20 cellular contexts compared by ENCODE assay signal in the genomic region with DNA sequence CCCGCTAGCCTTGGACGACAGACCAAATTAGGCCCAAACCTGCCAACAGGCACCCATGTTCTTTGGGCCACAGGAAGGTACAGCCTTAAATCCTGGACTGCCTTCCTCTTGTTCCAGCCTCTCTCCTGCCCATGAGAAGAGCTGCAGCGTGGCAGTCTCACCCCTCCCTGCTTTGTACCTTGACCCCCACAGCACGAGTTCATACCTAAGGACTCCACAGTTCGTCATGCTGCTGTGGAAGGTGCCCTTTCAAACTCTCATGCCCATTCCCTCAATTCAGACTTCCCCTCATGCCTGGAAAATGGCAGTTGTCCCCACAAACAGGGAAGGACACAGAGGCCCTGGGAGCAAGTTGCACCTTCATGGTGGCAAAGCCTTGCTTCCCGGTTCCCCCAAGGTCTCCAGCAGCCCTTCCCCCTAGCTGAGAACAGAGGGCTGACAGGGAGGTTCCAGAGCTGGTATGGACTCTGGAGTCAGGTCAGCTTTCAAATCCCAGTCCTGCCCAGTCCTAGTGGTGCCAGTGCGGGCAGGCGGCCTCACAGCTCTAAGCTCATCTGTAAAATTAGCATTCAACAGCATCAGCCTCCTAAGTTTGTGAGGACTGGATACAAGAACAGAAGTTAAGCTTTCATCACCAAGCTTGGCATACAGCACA. TPM values are rescaled to one million over a fixed set of nuclear protein-coding genes. Genes with fewer than 3 reads are reported as not detected.
A peak's percentile ranks its signal among the peaks of the same experiment; 100 is the strongest.
DNase-seq lines count a peak whose midpoint lies in the region; ATAC-seq, FAIRE-seq and TF ChIP-seq lines count a peak whose summit lies in the region.
"Had no signal": no experiment of that assay in that cellular context is flagged by ENCODE, and none has a peak within 500 bp of the region (broad histone marks: within the 10 kb centered on the region; RNA-seq: fewer than 3 reads in every experiment).

No MANE protein-coding gene starts in this region.

- CTCF ChIA-PET in activated CD4-positive, alpha-beta T cell treated with anti-CD3 and anti-CD28 coated beads, Interleukin-2, amount 10 ng/mL, durations not matched to agents 7 days and 5 days (lab: Charles Lee), result interaction anchor here (0.6 to 3.1 kb wide), 5 partner anchors 9 to 46 kb away, joined by 3 to 11 read pairs (median 6); a partner anchor contains a TSS
- CTCF ChIA-PET in CD8-positive, alpha-beta memory T cell (lab: Charles Lee), result interaction anchor here (0.9 to 1.6 kb wide), 6 partner anchors 9 to 190 kb away, joined by 3 to 4 read pairs (median 3); a partner anchor contains a TSS

- H3K36me3 Mint-ChIP-seq in activated CD4-positive, alpha-beta T cell treated with anti-CD3 and anti-CD28 coated beads, Interleukin-2, amount 10 ng/mL, durations not matched to agents 7 days and 5 days (ENCODE audit: low read depth), result peaks cover 60% of the 10 kb centered on the region
- H3K36me3 Mint-ChIP-seq in CD8-positive, alpha-beta memory T cell, result peaks cover 0 to 77% (median 7%) of the 10 kb centered on the region in 3 donors
- H3K36me3 Mint-ChIP-seq in naive thymus-derived CD8-positive, alpha-beta T cell, result peaks cover 0 to 76% (median 0%) of the 10 kb centered on the region in 3 donors

- H3K4me3 Mint-ChIP-seq in activated CD4-positive, alpha-beta T cell treated with anti-CD3 and anti-CD28 coated beads, Interleukin-2, amount 10 ng/mL, durations not matched to agents 7 days and 5 days, result no peak overlapping the region
- no peak overlapping the region for H3K4me3 Mint-ChIP-seq in CD8-positive, alpha-beta memory T cell
- no peak overlapping the region for H3K4me3 Mint-ChIP-seq in naive thymus-derived CD8-positive, alpha-beta T cell
- H3K4me3 Mint-ChIP-seq: activated CD8-positive, alpha-beta memory T cell treated with anti-CD3 and anti-CD28 coated beads, Interleukin-2, amount 10 ng/mL, durations not matched to agents 7 days and 5 days had no signal

- no peak for TF ChIP-seq CTCF in bronchial epithelial cell (IDR thresholded peaks at IDR 0.05; ENCODE audit: insufficient read depth, low read length, severe bottlenecking)

- H3K27ac Mint-ChIP-seq in activated CD4-positive, alpha-beta T cell treated with anti-CD3 and anti-CD28 coated beads, Interleukin-2, amount 10 ng/mL, durations not matched to agents 7 days and 5 days, result peak overlapping the region; percentile 41
- peak overlapping the region in 5 of 8 donors; percentile 33 to 92 (median 61) for H3K27ac Mint-ChIP-seq in CD8-positive, alpha-beta memory T cell
- H3K27ac Mint-ChIP-seq in naive thymus-derived CD8-positive, alpha-beta T cell, result peak overlapping the region in 8 of 10 donors; percentile 38 to 83 (median 60)
- H3K27ac Mint-ChIP-seq: activated CD8-positive, alpha-beta memory T cell treated with anti-CD3 and anti-CD28 coated beads, Interleukin-2, amount 10 ng/mL, durations not matched to agents 7 days and 5 days had no signal

- no peaks in the 10 kb centered on the region for H3K9me3 Mint-ChIP-seq in activated CD4-positive, alpha-beta T cell treated with anti-CD3 and anti-CD28 coated beads, Interleukin-2, amount 10 ng/mL, durations not matched to agents 7 days and 5 days
- H3K9me3 Mint-ChIP-seq in CD8-positive, alpha-beta memory T cell, result no peaks in the 10 kb centered on the region
- H3K9me3 Mint-ChIP-seq in naive thymus-derived CD8-positive, alpha-beta T cell, result no peaks in the 10 kb centered on the region

- no peak for ATAC-seq in naive thymus-derived CD8-positive, alpha-beta T cell
- ATAC-seq in GM18511 (IDR thresholded peaks at IDR 0.05; ENCODE audit: unreplicated experiment), result no peak
- no peak for ATAC-seq in GM18498 (IDR thresholded peaks at IDR 0.05; ENCODE audit: unreplicated experiment)
- ATAC-seq: activated CD8-positive, alpha-beta memory T cell treated with anti-CD3 and anti-CD28 coated beads, Interleukin-2, amount 10 ng/mL, durations not matched to agents 7 days and 5 days; gastroesophageal sphincter; left lung had no signal

- H3K27me3 Mint-ChIP-seq in activated CD4-positive, alpha-beta T cell treated with anti-CD3 and anti-CD28 coated beads, Interleukin-2, amount 10 ng/mL, durations not matched to agents 7 days and 5 days, result no peaks in the 10 kb centered on the region
- H3K27me3 Mint-ChIP-seq in CD8-positive, alpha-beta memory T cell, result no peaks in the 10 kb centered on the region
- H3K27me3 Mint-ChIP-seq in naive thymus-derived CD8-positive, alpha-beta T cell, result no peaks in the 10 kb centered on the region
- H3K27me3 Mint-ChIP-seq: activated CD8-positive, alpha-beta memory T cell treated with anti-CD3 and anti-CD28 coated beads, Interleukin-2, amount 10 ng/mL, durations not matched to agents 7 days and 5 days had no signal

- H3K4me1 ChIP-seq in CD8-positive, alpha-beta memory T cell (ENCODE audit: insufficient read depth, low read length), result no peaks in the 10 kb centered on the region

- peak; percentile 40 for FAIRE-seq in bronchial epithelial cell (lab: Jason Lieb, UNC)

- H3K9me3 ChIP-seq in CD8-positive, alpha-beta memory T cell (ENCODE audit: low read length), result no peaks in the 10 kb centered on the region
- H3K9me3 ChIP-seq: esophagus muscularis mucosa, gastroesophageal sphincter, left lung, spleen had no signal

- intact Hi-C loops in head of caudate nucleus (cut with DNase I), result no loop called here

- DNase-seq in activated CD4-positive, alpha-beta T cell treated with anti-CD3 and anti-CD28 coated beads, Interleukin-2, amount 10 ng/mL, durations not matched to agents 7 days and 5 days, result no peak
- no peak for DNase-seq in activated CD4-positive, alpha-beta T cell treated with anti-CD3 and anti-CD28 coated beads for 1 hour
- no peak for DNase-seq in CD8-positive, alpha-beta memory T cell
- DNase-seq in bronchial epithelial cell (ENCODE audit: low read depth) (no peak), head of caudate nucleus (no peak)
- DNase-seq in naive thymus-derived CD8-positive, alpha-beta T cell, result no peak
- DNase-seq: activated CD4-positive, CD25-positive, alpha-beta regulatory T cell treated with anti-CD3 and anti-CD28 coated beads, Interleukin-2, amount 50 U/mL, for 72 hours; activated CD8-positive, alpha-beta memory T cell treated with anti-CD3 and anti-CD28 coated beads, Interleukin-2, amount 10 ng/mL, durations not matched to agents 7 days and 5 days; central memory CD4-positive, alpha-beta T cell; DMS 273 treated with DMSO at 0.1 percent for 48 hours; effector memory CD4-positive, alpha-beta T cell; NCI-H1105 treated with DMSO at 0.1 percent for 48 hours; NCI-H510A; RPMI8226; spleen had no signal

- POLR2A ChIA-PET in activated CD4-positive, alpha-beta T cell treated with anti-CD3 and anti-CD28 coated beads, Interleukin-2, amount 10 ng/mL, durations not matched to agents 7 days and 5 days (lab: Charles Lee), result no interaction called here
- POLR2A ChIA-PET in CD8-positive, alpha-beta memory T cell (lab: Charles Lee), result interaction anchor here (0.8 kb wide), 1 partner anchor 12 kb away, joined by 3 read pairs; no protein-coding TSS in a partner anchor
- POLR2A ChIA-PET in naive thymus-derived CD8-positive, alpha-beta T cell (lab: Charles Lee), result interaction anchor here (1.2 to 1.9 kb wide), 3 partner anchors 9 to 35 kb away, joined by 4 to 5 read pairs (median 5); a partner anchor contains a TSS

- peaks cover 33% of the 10 kb centered on the region for H3K36me3 ChIP-seq in CD8-positive, alpha-beta memory T cell (ENCODE audit: insufficient read depth, low read length)
- H3K36me3 ChIP-seq in bronchial epithelial cell (ENCODE audit: control insufficient read depth, insufficient read depth, low read length), result peaks cover 26% of the 10 kb centered on the region

- H3K27ac ChIP-seq in CD8-positive, alpha-beta memory T cell (ENCODE audit: low read depth, low read length), result no peak overlapping the region
- H3K27ac ChIP-seq: esophagus muscularis mucosa, gastroesophageal sphincter, left lung, spleen had no signal

- H3K27me3 ChIP-seq in CD8-positive, alpha-beta memory T cell (ENCODE audit: insufficient read depth, low read length, poor library complexity, severe bottlenecking), result no peaks in the 10 kb centered on the region
- no peaks in the 10 kb centered on the region for H3K27me3 ChIP-seq in bronchial epithelial cell (ENCODE audit: control insufficient read depth, insufficient read depth, low read length)
- H3K27me3 ChIP-seq: esophagus muscularis mucosa, gastroesophageal sphincter, left lung, spleen had no signal

- H3K4me3 ChIP-seq in CD8-positive, alpha-beta memory T cell (ENCODE audit: low read length), result no peak overlapping the region
- H3K4me3 ChIP-seq in bronchial epithelial cell (ENCODE audit: low read depth, low read length), result no peak overlapping the region
- H3K4me3 ChIP-seq: esophagus muscularis mucosa, gastroesophageal sphincter, left lung, spleen had no signal

- H3K4me1 Mint-ChIP-seq in activated CD4-positive, alpha-beta T cell treated with anti-CD3 and anti-CD28 coated beads, Interleukin-2, amount 10 ng/mL, durations not matched to agents 7 days and 5 days, result peaks cover 22% of the 10 kb centered on the region
- peaks cover 10 to 23% (median 19%) of the 10 kb centered on the region in 3 donors for H3K4me1 Mint-ChIP-seq in CD8-positive, alpha-beta memory T cell
- H3K4me1 Mint-ChIP-seq in naive thymus-derived CD8-positive, alpha-beta T cell, result peaks cover 6 to 34% (median 14%) of the 10 kb centered on the region in 4 donors

RNA-seq across cellular contexts. Expression of a gene that starts 8.6 kb away (rescaled TPM):
- total RNA-seq in activated CD4-positive, alpha-beta T cell treated with anti-CD3 and anti-CD28 coated beads, Interleukin-2, amount 10 ng/mL, durations not matched to agents 7 days and 5 days, result 10 to 100 TPM; 42.7 to 53.4 TPM
- total RNA-seq in CD8-positive, alpha-beta memory T cell, result 10 to 100 TPM; 52.9 to 53.5 TPM
- 23.8 TPM for polyA plus RNA-seq in CD8-positive, alpha-beta memory T cell
- total RNA-seq in bronchial epithelial cell, result 11.6 and 12.4 TPM in 2 replicates
- 10 to 100 TPM; 27.1 to 28.1 TPM for total RNA-seq in naive thymus-derived CD8-positive, alpha-beta T cell
- 10 to 100 TPM in 2 of 3 donors, 1 to 10 TPM in 1; 9.9 to 19.3 (median 12.8) TPM for polyA plus RNA-seq in naive thymus-derived CD8-positive, alpha-beta T cell

RNA-seq across cellular contexts. Expression of a gene that starts 13.7 kb away (rescaled TPM):
- 10 to 100 TPM; 18.0 to 18.5 TPM for total RNA-seq in activated CD4-positive, alpha-beta T cell treated with anti-CD3 and anti-CD28 coated beads, Interleukin-2, amount 10 ng/mL, durations not matched to agents 7 days and 5 days
- 10 to 100 TPM; 18.4 to 20.5 TPM for total RNA-seq in CD8-positive, alpha-beta memory T cell
- 9.0 TPM for polyA plus RNA-seq in CD8-positive, alpha-beta memory T cell
- total RNA-seq in bronchial epithelial cell, result 7.8 and 11.1 TPM in 2 replicates
- 10 to 100 TPM; 16.6 to 20.1 TPM for total RNA-seq in naive thymus-derived CD8-positive, alpha-beta T cell
- 1 to 10 TPM; 3.9 to 8.1 (median 4.5) TPM for polyA plus RNA-seq in naive thymus-derived CD8-positive, alpha-beta T cell

RNA-seq across cellular contexts. Expression of a gene that starts 16.3 kb away (rescaled TPM):
- total RNA-seq in activated CD4-positive, alpha-beta T cell treated with anti-CD3 and anti-CD28 coated beads, Interleukin-2, amount 10 ng/mL, durations not matched to agents 7 days and 5 days, result 10 to 100 TPM; 37.2 to 42.4 TPM
- total RNA-seq in CD8-positive, alpha-beta memory T cell, result 10 to 100 TPM; 30.0 to 32.7 TPM
- polyA plus RNA-seq in CD8-positive, alpha-beta memory T cell, result 163 TPM
- total RNA-seq in bronchial epithelial cell, result 27.1 and 28.7 TPM in 2 replicates
- total RNA-seq in naive thymus-derived CD8-positive, alpha-beta T cell, result 10 to 100 TPM; 56.5 to 58.7 TPM
- polyA plus RNA-seq in naive thymus-derived CD8-positive, alpha-beta T cell, result 100 to 1,000 TPM; 117 to 149 (median 133) TPM

RNA-seq across cellular contexts. Expression of a gene that starts 21.2 kb away (rescaled TPM):
- total RNA-seq in activated CD4-positive, alpha-beta T cell treated with anti-CD3 and anti-CD28 coated beads, Interleukin-2, amount 10 ng/mL, durations not matched to agents 7 days and 5 days, result 10 to 100 TPM; 56.5 to 57.9 TPM
- 10 to 100 TPM; 58.7 to 64.7 TPM for total RNA-seq in CD8-positive, alpha-beta memory T cell
- polyA plus RNA-seq in CD8-positive, alpha-beta memory T cell, result 5.1 TPM
- 10.8 and 11.6 TPM in 2 replicates for total RNA-seq in bronchial epithelial cell
- total RNA-seq in naive thymus-derived CD8-positive, alpha-beta T cell, result 10 to 100 TPM; 41.0 to 47.3 TPM
- polyA plus RNA-seq in naive thymus-derived CD8-positive, alpha-beta T cell, result 1 to 10 TPM; 2.8 to 6.2 (median 4.6) TPM

RNA-seq across cellular contexts. Expression of a gene that starts 35.3 kb away (rescaled TPM):
- 10 to 100 TPM; 69.3 to 81.0 TPM for total RNA-seq in activated CD4-positive, alpha-beta T cell treated with anti-CD3 and anti-CD28 coated beads, Interleukin-2, amount 10 ng/mL, durations not matched to agents 7 days and 5 days
- total RNA-seq in CD8-positive, alpha-beta memory T cell, result 10 to 100 TPM; 53.9 to 60.4 TPM
- 2.7 TPM for polyA plus RNA-seq in CD8-positive, alpha-beta memory T cell
- total RNA-seq in bronchial epithelial cell, result 7.1 and 9.3 TPM in 2 replicates
- 10 to 100 TPM; 84.7 to 87.4 TPM for total RNA-seq in naive thymus-derived CD8-positive, alpha-beta T cell
- 1 to 10 TPM in 2 of 3 donors, under 1 TPM in 1; 0.43 to 1.8 (median 1.3) TPM for polyA plus RNA-seq in naive thymus-derived CD8-positive, alpha-beta T cell
